In the genomic region with DNA sequence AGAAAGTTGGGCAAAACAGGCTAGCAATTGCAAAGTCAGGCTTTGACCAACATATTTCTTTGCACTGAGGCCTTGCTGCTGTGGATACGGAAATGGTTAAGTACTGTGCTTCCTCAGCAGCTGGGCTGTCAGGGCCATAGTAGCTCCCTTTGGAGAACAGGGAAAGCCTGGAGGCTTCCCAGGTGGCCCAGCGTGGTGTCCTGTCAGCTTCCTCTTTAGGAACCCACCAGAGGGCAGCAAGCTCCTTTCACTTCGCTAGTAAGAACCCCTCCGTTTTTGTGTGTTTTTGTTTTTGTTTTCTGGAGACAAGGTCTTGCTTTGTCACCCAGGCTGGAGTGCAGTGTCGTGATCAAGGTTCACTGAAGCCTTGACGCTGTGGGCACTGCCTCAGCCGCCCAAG, we compare ENCODE assay signal across 10 cellular contexts. TPM values are rescaled to one million over a fixed set of nuclear protein-coding genes. Genes with fewer than 3 reads are reported as not detected.
DNase-seq lines count a peak whose midpoint lies in the region; ATAC-seq and TF ChIP-seq lines count a peak whose summit lies in the region.
"Had no signal": no experiment of that assay in that cellular context is flagged by ENCODE, and none has a peak within 500 bp of the region (broad histone marks: within the 10 kb centered on the region; RNA-seq: fewer than 3 reads in every experiment).

No MANE protein-coding gene starts in this region.

- intact Hi-C loops in activated naive CD4-positive, alpha-beta T cell treated with anti-CD3 and anti-CD28 coated beads for 36 hours (cut with micrococcal nuclease) = loop anchor here (5.0 kb wide), 3 partner anchors 91 to 206 kb away; no protein-coding TSS in a partner anchor

- CTCF ChIA-PET in activated naive CD4-positive, alpha-beta T cell treated with anti-CD3 and anti-CD28 coated beads for 36 hours (lab: Charles Lee) = interaction anchor here (0.8 to 1.3 kb wide), 3 partner anchors 21 to 206 kb away, joined by 3 to 5 read pairs (median 3); no protein-coding TSS in a partner anchor

- peak; percentile 62 for TF ChIP-seq CTCF in retinal pigment epithelial cell (conservative IDR thresholded peaks at IDR 0.05; ENCODE audit: low read depth, low read length)

- DNase-seq in NCI-H82 (lab: John Stamatoyannopoulos, UW) = peak; percentile 68
- DNase-seq in NCI-H82 treated with DMSO at 0.1 percent for 48 hours (lab: John Stamatoyannopoulos, UW; ENCODE audit: unreplicated experiment) = no peak
- peak; percentile 39 to 58 for DNase-seq in NCI-H2081 (lab: John Stamatoyannopoulos, UW)
- DNase-seq in dermis blood vessel endothelial cell = peak; percentile 55
- DNase-seq in retinal pigment epithelial cell (ENCODE audit: low read depth) = no peak
- DNase-seq in amniotic stem cell (lab: John Stamatoyannopoulos, UW) = no peak
- DNase-seq in activated naive CD4-positive, alpha-beta T cell treated with anti-CD3 and anti-CD28 coated beads for 36 hours = no peak
- DNase-seq: Peyer's patch had no signal

- H3K4me3 Mint-ChIP-seq in activated naive CD4-positive, alpha-beta T cell treated with anti-CD3 and anti-CD28 coated beads for 36 hours = no peak overlapping the region
- H3K4me3 Mint-ChIP-seq: B cell had no signal

- peaks cover 12% of the 10 kb centered on the region for H3K36me3 Mint-ChIP-seq in activated naive CD4-positive, alpha-beta T cell treated with anti-CD3 and anti-CD28 coated beads for 36 hours (ENCODE audit: low read depth)

- no peak overlapping the region for H3K4me3 ChIP-seq in retinal pigment epithelial cell (ENCODE audit: low read length)
- H3K4me3 ChIP-seq: Peyer's patch had no signal

- ATAC-seq in GM18858 (IDR thresholded peaks at IDR 0.05; ENCODE audit: unreplicated experiment) = no peak

- no peaks in the 10 kb centered on the region for H3K9me3 Mint-ChIP-seq in activated naive CD4-positive, alpha-beta T cell treated with anti-CD3 and anti-CD28 coated beads for 36 hours

- no peak overlapping the region for H3K27ac Mint-ChIP-seq in activated naive CD4-positive, alpha-beta T cell treated with anti-CD3 and anti-CD28 coated beads for 36 hours
- H3K27ac Mint-ChIP-seq: B cell had no signal

- H3K27me3 Mint-ChIP-seq in activated naive CD4-positive, alpha-beta T cell treated with anti-CD3 and anti-CD28 coated beads for 36 hours (ENCODE audit: low read depth) = no peaks in the 10 kb centered on the region
- H3K27me3 Mint-ChIP-seq: B cell had no signal

- peaks cover 21% of the 10 kb centered on the region for H3K4me1 Mint-ChIP-seq in activated naive CD4-positive, alpha-beta T cell treated with anti-CD3 and anti-CD28 coated beads for 36 hours (ENCODE audit: low read depth)

RNA-seq across cellular contexts. Expression of gene CFAP251, which starts 1.7 kb away (rescaled TPM):
- total RNA-seq in dermis blood vessel endothelial cell = 0.56 and 2.9 TPM in 2 replicates
- under 1 TPM; 0.20 to 0.62 TPM for total RNA-seq in activated naive CD4-positive, alpha-beta T cell treated with anti-CD3 and anti-CD28 coated beads for 36 hours

RNA-seq across cellular contexts. Expression of gene PSMD9, which starts 28.1 kb away (rescaled TPM):
- total RNA-seq in dermis blood vessel endothelial cell = 48.5 and 131 TPM in 2 replicates
- total RNA-seq in activated naive CD4-positive, alpha-beta T cell treated with anti-CD3 and anti-CD28 coated beads for 36 hours = 10 to 100 TPM; 56.6 to 60.6 TPM

RNA-seq across cellular contexts. Expression of gene HPD, which starts 58.1 kb away (rescaled TPM):
- total RNA-seq in dermis blood vessel endothelial cell = not detected in 2 replicates
- total RNA-seq in activated naive CD4-positive, alpha-beta T cell treated with anti-CD3 and anti-CD28 coated beads for 36 hours = not detected
- total RNA-seq: B cell, Peyer's patch had no signal

Comparison
In these comparisons a context has a peak if more than half of its experiments do, and no peak if none do; other contexts are left out.
1. DNase-seq: peak in NCI-H82 (single experiment), NCI-H2081 (2 of 2) and dermis blood vessel endothelial cell (single experiment); none in NCI-H82 treated with DMSO at 0.1 percent for 48 hours (single experiment), retinal pigment epithelial cell (single experiment), amniotic stem cell (single experiment) and activated naive CD4-positive, alpha-beta T cell treated with anti-CD3 and anti-CD28 coated beads for 36 hours (single experiment).